Comparison of ENCODE assay signal across 7 cellular contexts in the genomic region with DNA sequence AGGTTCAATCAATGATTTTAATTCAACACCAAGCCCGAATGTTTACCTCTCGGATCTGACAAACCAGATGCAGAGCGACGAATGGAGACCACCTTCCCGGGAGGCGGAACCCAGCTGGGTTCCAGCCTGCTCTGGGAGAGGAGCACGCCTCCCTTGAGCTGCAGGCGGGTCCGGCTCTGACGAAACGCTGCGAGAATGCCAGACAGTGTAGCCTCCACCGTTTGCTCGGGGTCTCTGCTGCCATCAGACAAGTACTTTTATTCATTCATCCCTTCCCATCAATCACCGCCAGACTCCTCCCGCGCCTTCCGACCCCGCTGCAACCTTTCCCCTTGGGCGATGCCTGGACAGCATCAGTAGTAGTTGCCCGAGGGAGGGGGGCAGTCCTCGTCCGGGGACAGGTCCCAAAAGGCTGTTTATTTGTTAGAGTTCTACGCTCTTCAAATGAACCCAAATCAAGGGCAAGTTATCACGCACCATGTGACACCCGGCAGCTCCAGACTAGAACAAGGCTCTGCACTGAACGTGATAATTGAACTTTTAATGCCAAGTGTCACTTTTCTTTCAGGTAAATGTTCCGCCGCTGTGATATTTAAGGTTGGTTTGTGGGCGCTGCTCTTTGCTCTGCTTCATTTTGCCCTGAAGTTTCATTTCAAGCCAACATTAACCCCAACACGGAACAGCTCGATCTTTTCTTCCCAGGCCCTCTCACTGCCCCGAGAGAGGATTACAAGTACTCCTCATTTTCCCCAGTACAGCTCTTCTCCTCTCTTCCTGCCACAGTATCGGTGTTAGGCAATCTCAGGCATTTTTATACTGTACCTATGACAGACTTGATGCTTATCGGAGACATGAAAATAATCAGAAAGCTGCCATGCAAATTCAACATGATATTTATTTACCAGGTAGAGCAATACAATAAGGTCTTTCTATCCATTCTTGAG. TPM values are rescaled to one million over a fixed set of nuclear protein-coding genes. Genes with fewer than 3 reads are reported as not detected.
A peak's percentile ranks its signal among the peaks of the same experiment; 100 is the strongest.
DNase-seq lines count a peak whose midpoint lies in the region; ATAC-seq and TF ChIP-seq lines count a peak whose summit lies in the region.

No MANE protein-coding gene starts in this region.

- H3K4me3 ChIP-seq in H7 (ENCODE audit: insufficient read depth, low read depth, low read length) (peak overlapping the region; percentile 60), cardiac muscle cell (peak overlapping the region; percentile 55)

- ATAC-seq in SK-N-SH treated with all-trans-retinoic acid at 6 μM for 48 hours (peak; percentile 79), HG03342 (IDR thresholded peaks at IDR 0.05; ENCODE audit: unreplicated experiment) (no peak)

- DNase-seq in H7 (peak; percentile 66), cardiac muscle cell (ENCODE audit: low read depth in 1 of 2, low spot score in 1 of 2) (peak; percentile 61 to 69), pons (ENCODE audit: low spot score) (peak; percentile 37), NCI-H1436 (lab: John Stamatoyannopoulos, UW) (no peak), amniotic stem cell (lab: John Stamatoyannopoulos, UW) (no peak)

- no peaks in the 10 kb centered on the region; the same call in 1 of the 2 replicates for H3K36me3 ChIP-seq in H7 (replicated peaks; ENCODE audit: control insufficient read depth, insufficient read depth, low read length)
- H3K36me3 ChIP-seq in cardiac muscle cell = no peaks in the 10 kb centered on the region

- H3K27me3 ChIP-seq in H7 (ENCODE audit: control insufficient read depth, insufficient read depth, low read length) (peaks cover 6% of the 10 kb centered on the region; the same call in 1 of the 2 replicates), cardiac muscle cell (no peaks in the 10 kb centered on the region)

- TF ChIP-seq CTCF in cardiac muscle cell (IDR thresholded peaks at IDR 0.05; ENCODE audit: low read depth, low read length) = no peak

- no peak overlapping the region for H3K27ac ChIP-seq in cardiac muscle cell

- H3K9me3 ChIP-seq in cardiac muscle cell (ENCODE audit: low read depth) = no peaks in the 10 kb centered on the region

- H3K4me1 ChIP-seq in cardiac muscle cell (ENCODE audit: low read depth) = no peaks in the 10 kb centered on the region

TF ChIP-seq in SK-N-SH treated with all-trans-retinoic acid at 6 μM for 48 hours, 23 proteins besides CTCF, POLR2A, EP300 and RAD21:
- TF ChIP-seq ARNTL (CRISPR knock-in tag; IDR thresholded peaks at IDR 0.05; ENCODE audit: borderline replicate concordance, low read depth) = no peak
- no peak for TF ChIP-seq ESRRG (CRISPR knock-in tag; IDR thresholded peaks at IDR 0.05)
- no peak for TF ChIP-seq TOX (CRISPR knock-in tag; IDR thresholded peaks at IDR 0.05; ENCODE audit: borderline replicate concordance)
- TF ChIP-seq ZC3H10 (CRISPR knock-in tag; IDR thresholded peaks at IDR 0.05) = no peak
- TF ChIP-seq, protein P1, sequence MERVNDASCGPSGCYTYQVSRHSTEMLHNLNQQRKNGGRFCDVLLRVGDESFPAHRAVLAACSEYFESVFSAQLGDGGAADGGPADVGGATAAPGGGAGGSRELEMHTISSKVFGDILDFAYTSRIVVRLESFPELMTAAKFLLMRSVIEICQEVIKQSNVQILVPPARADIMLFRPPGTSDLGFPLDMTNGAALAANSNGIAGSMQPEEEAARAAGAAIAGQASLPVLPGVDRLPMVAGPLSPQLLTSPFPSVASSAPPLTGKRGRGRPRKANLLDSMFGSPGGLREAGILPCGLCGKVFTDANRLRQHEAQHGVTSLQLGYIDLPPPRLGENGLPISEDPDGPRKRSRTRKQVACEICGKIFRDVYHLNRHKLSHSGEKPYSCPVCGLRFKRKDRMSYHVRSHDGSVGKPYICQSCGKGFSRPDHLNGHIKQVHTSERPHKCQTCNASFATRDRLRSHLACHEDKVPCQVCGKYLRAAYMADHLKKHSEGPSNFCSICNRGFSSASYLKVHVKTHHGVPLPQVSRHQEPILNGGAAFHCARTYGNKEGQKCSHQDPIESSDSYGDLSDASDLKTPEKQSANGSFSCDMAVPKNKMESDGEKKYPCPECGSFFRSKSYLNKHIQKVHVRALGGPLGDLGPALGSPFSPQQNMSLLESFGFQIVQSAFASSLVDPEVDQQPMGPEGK (CRISPR knock-in tag; IDR thresholded peaks at IDR 0.05; ENCODE audit: borderline replicate concordance) = no peak
- TF ChIP-seq, protein P2, sequence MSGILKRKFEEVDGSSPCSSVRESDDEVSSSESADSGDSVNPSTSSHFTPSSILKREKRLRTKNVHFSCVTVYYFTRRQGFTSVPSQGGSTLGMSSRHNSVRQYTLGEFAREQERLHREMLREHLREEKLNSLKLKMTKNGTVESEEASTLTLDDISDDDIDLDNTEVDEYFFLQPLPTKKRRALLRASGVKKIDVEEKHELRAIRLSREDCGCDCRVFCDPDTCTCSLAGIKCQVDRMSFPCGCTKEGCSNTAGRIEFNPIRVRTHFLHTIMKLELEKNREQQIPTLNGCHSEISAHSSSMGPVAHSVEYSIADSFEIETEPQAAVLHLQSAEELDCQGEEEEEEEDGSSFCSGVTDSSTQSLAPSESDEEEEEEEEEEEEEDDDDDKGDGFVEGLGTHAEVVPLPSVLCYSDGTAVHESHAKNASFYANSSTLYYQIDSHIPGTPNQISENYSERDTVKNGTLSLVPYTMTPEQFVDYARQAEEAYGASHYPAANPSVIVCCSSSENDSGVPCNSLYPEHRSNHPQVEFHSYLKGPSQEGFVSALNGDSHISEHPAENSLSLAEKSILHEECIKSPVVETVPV (CRISPR knock-in tag; IDR thresholded peaks at IDR 0.05) = no peak
- no peak for TF ChIP-seq TCF4 (CRISPR knock-in tag; IDR thresholded peaks at IDR 0.05; ENCODE audit: borderline replicate concordance)
- no peak for TF ChIP-seq BACH2 (CRISPR knock-in tag; IDR thresholded peaks at IDR 0.05; ENCODE audit: borderline replicate concordance)
- TF ChIP-seq CSDC2 (CRISPR knock-in tag; IDR thresholded peaks at IDR 0.05) = no peak
- TF ChIP-seq ZFP30 (CRISPR knock-in tag; IDR thresholded peaks at IDR 0.05) = no peak
- TF ChIP-seq ISL1 (CRISPR knock-in tag; IDR thresholded peaks at IDR 0.05) = no peak
- TF ChIP-seq ZNF565 (CRISPR knock-in tag; conservative IDR thresholded peaks at IDR 0.05; ENCODE audit: low read depth) = no peak
- TF ChIP-seq, protein P3, sequence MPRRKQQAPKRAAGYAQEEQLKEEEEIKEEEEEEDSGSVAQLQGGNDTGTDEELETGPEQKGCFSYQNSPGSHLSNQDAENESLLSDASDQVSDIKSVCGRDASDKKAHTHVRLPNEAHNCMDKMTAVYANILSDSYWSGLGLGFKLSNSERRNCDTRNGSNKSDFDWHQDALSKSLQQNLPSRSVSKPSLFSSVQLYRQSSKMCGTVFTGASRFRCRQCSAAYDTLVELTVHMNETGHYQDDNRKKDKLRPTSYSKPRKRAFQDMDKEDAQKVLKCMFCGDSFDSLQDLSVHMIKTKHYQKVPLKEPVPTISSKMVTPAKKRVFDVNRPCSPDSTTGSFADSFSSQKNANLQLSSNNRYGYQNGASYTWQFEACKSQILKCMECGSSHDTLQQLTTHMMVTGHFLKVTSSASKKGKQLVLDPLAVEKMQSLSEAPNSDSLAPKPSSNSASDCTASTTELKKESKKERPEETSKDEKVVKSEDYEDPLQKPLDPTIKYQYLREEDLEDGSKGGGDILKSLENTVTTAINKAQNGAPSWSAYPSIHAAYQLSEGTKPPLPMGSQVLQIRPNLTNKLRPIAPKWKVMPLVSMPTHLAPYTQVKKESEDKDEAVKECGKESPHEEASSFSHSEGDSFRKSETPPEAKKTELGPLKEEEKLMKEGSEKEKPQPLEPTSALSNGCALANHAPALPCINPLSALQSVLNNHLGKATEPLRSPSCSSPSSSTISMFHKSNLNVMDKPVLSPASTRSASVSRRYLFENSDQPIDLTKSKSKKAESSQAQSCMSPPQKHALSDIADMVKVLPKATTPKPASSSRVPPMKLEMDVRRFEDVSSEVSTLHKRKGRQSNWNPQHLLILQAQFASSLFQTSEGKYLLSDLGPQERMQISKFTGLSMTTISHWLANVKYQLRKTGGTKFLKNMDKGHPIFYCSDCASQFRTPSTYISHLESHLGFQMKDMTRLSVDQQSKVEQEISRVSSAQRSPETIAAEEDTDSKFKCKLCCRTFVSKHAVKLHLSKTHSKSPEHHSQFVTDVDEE (CRISPR knock-in tag; IDR thresholded peaks at IDR 0.05) = no peak
- TF ChIP-seq ZNF8 (CRISPR knock-in tag; IDR thresholded peaks at IDR 0.05) = no peak

RNA-seq across cellular contexts. Expression of a gene that starts 1.0 kb away (rescaled TPM):
- 32.9 and 33.1 TPM in 2 replicates for total RNA-seq in H7 (2014; rRNA removed; shearing (Covaris generic))
- 3.7 and 8.4 TPM in 2 replicates for total RNA-seq in cardiac muscle cell
- 3.2 and 3.7 TPM in 2 replicates for polyA plus RNA-seq in cardiac muscle cell

Comparison
In these comparisons a context has a peak if more than half of its experiments do, and no peak if none do; other contexts are left out.
1. DNase-seq: peak in H7 (single experiment), cardiac muscle cell (2 of 2) and pons (single experiment); none in NCI-H1436 (single experiment) and amniotic stem cell (single experiment).